21 cellular contexts compared by ENCODE assay signal in the genomic region with DNA sequence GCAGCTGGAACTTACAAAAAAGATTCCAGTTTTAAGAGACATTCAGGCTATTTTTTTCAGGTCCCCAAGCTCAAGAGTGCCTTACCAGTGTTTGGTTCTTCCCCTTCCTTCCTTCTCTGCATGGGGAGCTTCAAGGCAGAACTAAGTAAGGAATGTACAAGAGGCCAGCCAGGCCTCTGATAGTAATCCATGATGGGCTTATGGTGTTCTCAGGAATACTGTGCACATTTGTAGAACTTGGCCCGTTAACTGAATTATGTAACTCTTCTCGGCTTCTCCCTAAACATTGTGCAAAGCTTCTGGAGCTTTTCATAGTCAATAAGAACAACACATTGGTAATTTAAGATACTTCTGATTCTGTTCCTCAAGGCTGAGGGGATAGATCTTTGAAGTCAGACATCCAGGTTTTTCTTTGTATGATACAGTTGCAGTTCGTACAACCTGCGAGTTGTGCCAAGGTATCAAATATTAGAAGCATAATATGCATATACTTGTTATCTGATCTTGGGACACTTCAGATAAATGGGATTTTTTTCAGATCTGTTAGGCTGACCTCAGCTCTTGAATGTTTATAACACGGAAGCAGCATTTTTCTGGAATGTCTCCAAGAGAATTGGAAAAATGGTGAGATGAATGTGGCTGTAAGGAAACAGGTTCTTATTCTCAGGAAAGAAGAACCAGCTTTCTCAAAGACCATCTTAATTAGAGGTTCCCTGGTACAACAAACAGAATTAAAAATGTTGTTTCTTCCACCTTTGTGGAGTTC.
DNase-seq lines count a peak whose midpoint lies in the region; ATAC-seq, FAIRE-seq and TF ChIP-seq lines count a peak whose summit lies in the region.
"Had no signal": no experiment of that assay in that cellular context is flagged by ENCODE, and none has a peak within 500 bp of the region (broad histone marks: within the 10 kb centered on the region; RNA-seq: fewer than 3 reads in every experiment).

No MANE protein-coding gene starts in this region.

- H3K27me3 Mint-ChIP-seq in T-cell = no peaks in the 10 kb centered on the region
- H3K27me3 Mint-ChIP-seq: B cell had no signal

- H3K27me3 ChIP-seq in left ventricle myocardium inferior (ENCODE audit: low read depth) (no peaks in the 10 kb centered on the region), ascending aorta (no peaks in the 10 kb centered on the region)

- no peak for TF ChIP-seq CTCF in left ventricle myocardium inferior (IDR thresholded peaks at IDR 0.05; ENCODE audit: borderline replicate concordance)
- TF ChIP-seq CTCF in ascending aorta (IDR thresholded peaks at IDR 0.05) = no peak

- intact Hi-C loops in left ventricle myocardium superior (cut with micrococcal nuclease) (no loop called here), left ventricle myocardium inferior (cut with micrococcal nuclease) (no loop called here), ascending aorta (cut with DNase I) (no loop called here)

- no peaks in the 10 kb centered on the region for H3K9me3 ChIP-seq in left ventricle myocardium inferior (replicated peaks)
- H3K9me3 ChIP-seq in ascending aorta = no peaks in the 10 kb centered on the region
- H3K9me3 ChIP-seq: A549 had no signal

- H3K27ac Mint-ChIP-seq in T-cell = no peak overlapping the region
- H3K27ac Mint-ChIP-seq: B cell, CD14-positive monocyte had no signal

- H3K36me3 ChIP-seq in left ventricle myocardium inferior (no peaks in the 10 kb centered on the region), ascending aorta (no peaks in the 10 kb centered on the region)

- H3K4me1 ChIP-seq in left ventricle myocardium inferior (no peaks in the 10 kb centered on the region), ascending aorta (no peaks in the 10 kb centered on the region)
- H3K4me1 ChIP-seq: A549 had no signal

- DNase-seq in left ventricle myocardium superior (no peak), left ventricle myocardium inferior (no peak), ascending aorta (ENCODE audit: low spot score in 2 of 2) (no peak), iris pigment epithelial cell (ENCODE audit: low read depth) (peak; percentile 44), COR-L47 (lab: John Stamatoyannopoulos, UW) (no peak), GM19239 (ENCODE audit: insufficient read length, low spot score) (no peak), T-cell (no peak)
- DNase-seq: MM.1S, NCI-H1048, NCI-H1436, NCI-H187 treated with DMSO at 0.1 percent for 48 hours, NCI-H446, NCI-H526, SHP77 had no signal

- H3K4me3 ChIP-seq in left ventricle myocardium inferior (no peak overlapping the region), ascending aorta (no peak overlapping the region)
- H3K4me3 ChIP-seq: A549, GM12878 had no signal

- ATAC-seq in left ventricle myocardium superior (peak; percentile 64), T-cell (replicated peaks in 1 of 4) (no peak), HG02840 (IDR thresholded peaks at IDR 0.05; ENCODE audit: low FRiP score, unreplicated experiment) (no peak)
- ATAC-seq: A549, GM12878 had no signal

- H3K27ac ChIP-seq in left ventricle myocardium inferior (replicated peaks) (no peak overlapping the region), ascending aorta (peak overlapping the region; percentile 36 to 53)
- H3K27ac ChIP-seq: A549 had no signal

- no peak overlapping the region for H3K4me3 Mint-ChIP-seq in T-cell
- H3K4me3 Mint-ChIP-seq: B cell, CD14-positive monocyte had no signal

- POLR2A ChIA-PET in T-cell (lab: Charles Lee) = no interaction called here

- no peak for FAIRE-seq in GM19239 (lab: Jason Lieb, UNC)
- FAIRE-seq: A549, D721Med, GM12878, H54 had no signal

- H3K9me3 Mint-ChIP-seq in T-cell = peaks cover 0 to 14% (median 2%) of the 10 kb centered on the region in 3 donors

- CTCF ChIA-PET in T-cell (lab: Charles Lee) = interaction anchor here in 1 of 2 donors (0.6 kb wide), 1 partner anchor 10 kb away, joined by 3 read pairs; no protein-coding TSS in a partner anchor

- no peaks in the 10 kb centered on the region for H3K4me1 Mint-ChIP-seq in T-cell
- H3K4me1 Mint-ChIP-seq: B cell, CD14-positive monocyte had no signal

- H3K36me3 Mint-ChIP-seq in T-cell = no peaks in the 10 kb centered on the region
- H3K36me3 Mint-ChIP-seq: CD14-positive monocyte had no signal
